In the genomic region with DNA sequence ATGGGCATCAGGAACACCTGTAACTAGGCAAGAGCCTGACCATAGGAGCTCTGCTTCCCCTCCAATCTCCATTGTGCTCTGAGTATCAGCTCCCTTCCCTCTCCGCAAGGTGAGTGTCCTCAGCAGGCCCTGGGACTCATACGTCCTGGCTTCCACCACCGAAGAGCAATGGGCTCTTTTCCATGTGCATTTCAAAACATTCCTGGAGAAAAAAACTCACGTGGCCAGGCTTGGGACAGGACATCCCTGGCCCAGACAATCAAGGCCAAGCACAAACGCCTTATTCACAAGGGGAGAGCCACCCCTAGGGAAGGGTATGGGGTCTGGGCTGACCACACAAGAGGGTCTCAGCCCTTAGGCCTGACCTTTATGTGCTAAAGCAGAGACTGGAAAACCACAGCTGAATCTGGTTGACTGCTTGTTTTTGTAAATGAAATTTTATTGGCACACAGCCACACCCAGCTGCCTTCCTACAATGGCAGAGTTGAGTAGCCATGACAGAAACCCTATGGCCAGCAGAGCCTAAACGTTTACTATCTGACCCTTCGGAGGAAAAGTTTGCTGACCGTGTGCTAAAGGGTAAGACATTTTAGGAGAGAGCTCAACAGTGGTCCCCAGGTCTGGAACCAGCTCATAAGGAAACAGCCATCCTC, we compare ENCODE assay signal across 23 cellular contexts.
"Had no signal": no experiment of that assay in that cellular context is flagged by ENCODE, and none has a peak within 500 bp of the region (broad histone marks: within the 10 kb centered on the region; RNA-seq: fewer than 3 reads in every experiment).

No MANE protein-coding gene starts in this region.

- H3K9me3 ChIP-seq: ascending aorta, left lung, mucosa of descending colon had no signal

- DNase-seq: activated CD4-positive, CD25-positive, alpha-beta regulatory T cell treated with anti-CD3 and anti-CD28 coated beads, Interleukin-2, amount 50 U/mL, for 72 hours; activated CD8-positive, alpha-beta memory T cell treated with anti-CD3 and anti-CD28 coated beads for 24 hours; activated CD8-positive, alpha-beta memory T cell treated with anti-CD3 and anti-CD28 coated beads, Interleukin-2, amount 50 U/mL, for 48 hours; activated effector memory CD4-positive, alpha-beta T cell treated with Interleukin-2 at 50 U/mL for 16 hours; activated naive CD4-positive, alpha-beta T cell treated with anti-CD3 and anti-CD28 coated beads, Interleukin-2, amount 10 ng/mL, durations not matched to agents 7 days and 5 days; activated T-cell treated with anti-CD3 and anti-CD28 coated beads, Interleukin-2, amount 50 U/mL, for 48 hours; cerebellar nuclear complex; cortex of kidney; effector CD8-positive, alpha-beta T cell; foreskin keratinocyte; hypothalamus; kidney; left lung; mucosa of descending colon; naive B cell; stimulated activated CD4-positive, alpha-beta T cell treated with anti-CD3 and anti-CD28 coated beads, Interleukin-12 subunit alpha, Interleukin-12 subunit beta, amount 100 ng/mL, for 4 hours; stimulated activated CD4-positive, alpha-beta T cell treated with anti-CD3 and anti-CD28 coated beads, Interleukin-1b, Interleukin-23, amount 100 ng/mL, for 48 hours; stimulated activated CD8-positive, alpha-beta memory T cell treated with anti-CD3 and anti-CD28 coated beads, Interleukin-4, amount 100 ng/mL, for 48 hours; stimulated activated naive CD4-positive, alpha-beta T cell; T-helper 17 cell had no signal

- H3K27me3 ChIP-seq: ascending aorta, foreskin keratinocyte, left lung had no signal

- H3K27ac ChIP-seq: ascending aorta, foreskin keratinocyte, left lung, VCaP had no signal

- H3K36me3 ChIP-seq: ascending aorta, left lung had no signal

- H3K4me3 ChIP-seq: ascending aorta, left lung, mucosa of descending colon had no signal

- FAIRE-seq: bronchial epithelial cell, kidney had no signal

- ATAC-seq: foreskin keratinocyte, left lung, mucosa of descending colon, T-helper 17 cell had no signal

- H3K4me1 ChIP-seq: ascending aorta, left lung had no signal
